Comparison of ENCODE assay signal across 1 cellular context in the genomic region with DNA sequence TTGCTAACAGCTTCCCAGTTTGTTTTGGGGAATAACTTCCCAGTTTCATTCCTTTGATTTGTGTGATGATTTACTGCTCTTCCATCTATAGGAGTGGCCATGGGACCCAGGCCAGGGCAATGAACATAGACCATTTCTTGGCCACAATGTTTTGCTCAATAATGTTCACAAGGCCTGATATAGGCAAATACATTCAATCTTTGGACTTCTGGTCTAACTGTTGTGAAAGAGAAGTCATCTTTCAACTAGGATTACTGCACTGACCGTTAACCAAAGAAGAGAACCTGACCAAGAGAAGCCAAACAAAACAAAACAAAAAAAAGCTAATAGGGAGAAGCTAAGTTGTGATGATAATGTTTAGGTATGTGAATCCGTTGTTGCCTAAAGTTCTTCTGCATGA.
TF ChIP-seq lines count a peak whose summit lies in the region.

No MANE protein-coding gene starts in this region.

TF ChIP-seq in HepG2, 621 proteins besides CTCF, POLR2A, EP300 and RAD21 (continued from another document):
- TF ChIP-seq CEBPB (IDR thresholded peaks at IDR 0.05; ENCODE audit: borderline replicate concordance, low read depth, low read length) (peak; percentile 85), KLF16 (CRISPR knock-in tag; IDR thresholded peaks at IDR 0.05) (no peak), PPARG (CRISPR knock-in tag; conservative IDR thresholded peaks at IDR 0.05) (0 out of 2 replicates have a peak, but pooled peaks have one; percentile 13), EHMT2 (IDR thresholded peaks at IDR 0.05; ENCODE audit: borderline replicate concordance, low read depth, low read length) (peak; percentile 69; the same call in 1 of the 2 replicates), ZNF629 (CRISPR knock-in tag; conservative IDR thresholded peaks at IDR 0.05) (no peak), ZNF335 (CRISPR knock-in tag; IDR thresholded peaks at IDR 0.05) (no peak), ZNF607 (CRISPR knock-in tag; IDR thresholded peaks at IDR 0.05; ENCODE audit: borderline replicate concordance) (no peak), ZFP36L1 (CRISPR knock-in tag; IDR thresholded peaks at IDR 0.05) (no peak), ZNF496 (CRISPR knock-in tag; IDR thresholded peaks at IDR 0.05; ENCODE audit: insufficient replicate concordance) (no peak), FOXO1 (CRISPR knock-in tag; IDR thresholded peaks at IDR 0.05) (no peak; the same call in 1 of the 2 replicates)
- TF ChIP-seq, protein P1, sequence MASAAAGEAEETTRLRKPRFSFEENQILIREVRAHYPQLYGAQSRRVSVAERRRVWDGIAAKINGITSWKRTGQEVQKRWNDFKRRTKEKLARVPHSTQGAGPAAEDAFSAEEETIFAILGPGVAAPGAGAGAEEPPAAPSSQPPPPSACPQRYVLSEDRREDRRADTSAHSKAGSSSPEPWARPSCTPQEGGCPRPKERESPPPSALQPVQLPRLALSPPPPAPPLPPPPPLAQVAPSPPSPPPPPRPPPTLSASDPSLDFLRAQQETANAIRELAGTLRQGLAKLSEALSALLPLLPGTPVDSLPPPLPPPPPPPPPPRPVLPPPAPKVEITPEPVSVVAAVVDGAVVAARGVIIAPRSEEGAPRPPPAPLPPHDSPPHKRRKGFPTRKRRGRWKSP (CRISPR knock-in tag; IDR thresholded peaks at IDR 0.05): no peak
